In genomic region chr22:19478466-19479357, GRCh38 we compare ENCODE assay signal across 8 cellular contexts. TPM values are rescaled to one million over a fixed set of nuclear protein-coding genes. Genes with fewer than 3 reads are reported as not detected.
DNase-seq lines count a peak whose midpoint lies in the region; ATAC-seq and TF ChIP-seq lines count a peak whose summit lies in the region.

Gene UFD1 (minus strand): TSS chr22:19479193. CDS start chr22:19479085, 108 bp downstream.

- peak within 1 kb of the TSS; percentile 82 for H3K4me3 ChIP-seq in parathyroid adenoma (ENCODE audit: low read depth, low read length)
- H3K4me3 ChIP-seq in transverse colon: peak within 1 kb of the TSS; percentile 67 to 87 (median 73)

- intact Hi-C loops in Right ventricle myocardium inferior (cut with DNase I) (loop anchor here (2.0 to 5.0 kb wide), 3 partner anchors 46 to 356 kb away; partner anchors contain the start of genes CLTCL1, DGCR2 and MRPL40), transverse colon (cut with DNase I; ENCODE audit: low total_unique reads) (no loop called here)

- peaks cover 6% of the 10 kb centered on the region for H3K79me2 ChIP-seq in parathyroid adenoma

- DNase-seq in GF-D8 (lab: John Stamatoyannopoulos, UW) (peak; percentile 56), Kasumi-1 (lab: John Stamatoyannopoulos, UW) (peak; percentile 81 to 86), SW480 (ENCODE audit: low spot score) (peak; percentile 76), Right ventricle myocardium inferior (ENCODE audit: missing footprints) (peak; percentile 93), transverse colon (peak; percentile 86)
- peak; percentile 86 for DNase-seq in activated naive CD8-positive, alpha-beta T cell treated with anti-CD3 and anti-CD28 coated beads, Interleukin-2, amount 10 ng/mL, durations not matched to agents 7 days and 5 days

- H3K36me3 ChIP-seq in parathyroid adenoma (ENCODE audit: control insufficient read depth, insufficient read depth, low read length) (no peaks in the 10 kb centered on the region), transverse colon (no peaks in the 10 kb centered on the region)

- H3K4me2 ChIP-seq in parathyroid adenoma (ENCODE audit: low read length): peak within 1 kb of the TSS; percentile 100

- TF ChIP-seq CTCF in parathyroid adenoma (IDR thresholded peaks at IDR 0.05): no peak
- TF ChIP-seq CTCF in transverse colon (IDR thresholded peaks at IDR 0.05): no peak

- TF ChIP-seq EP300 in transverse colon (IDR thresholded peaks at IDR 0.05; ENCODE audit: low read depth): no peak

- H3K4me1 ChIP-seq in parathyroid adenoma (peaks cover 4% of the 10 kb centered on the region), transverse colon (peaks cover 16 to 22% (median 21%) of the 10 kb centered on the region in 4 donors)

- POLR2A ChIA-PET in activated naive CD8-positive, alpha-beta T cell treated with anti-CD3 and anti-CD28 coated beads, Interleukin-2, amount 10 ng/mL, durations not matched to agents 7 days and 5 days (lab: Charles Lee): interaction anchor here (0.6 to 2.3 kb wide), 16 partner anchors 27 to 1874 kb away, joined by 3 to 16 read pairs (median 4); partner anchors contain the start of genes C22orf39, ESS2, HIRA and MRPL40

- H3K27me3 ChIP-seq in parathyroid adenoma (ENCODE audit: control insufficient read depth, insufficient read depth, low read length) (no peaks in the 10 kb centered on the region), transverse colon (no peaks in the 10 kb centered on the region)

- peak within 1 kb of the TSS; percentile 97 for H3K27ac Mint-ChIP-seq in activated naive CD8-positive, alpha-beta T cell treated with anti-CD3 and anti-CD28 coated beads, Interleukin-2, amount 10 ng/mL, durations not matched to agents 7 days and 5 days

- WGBS in transverse colon (ENCODE audit: low coverage in 1 of 2), 2 donors: 0 to 1% methylated on average over 5 to 35 of the region's 66 CpGs

- H3K36me3 Mint-ChIP-seq in activated naive CD8-positive, alpha-beta T cell treated with anti-CD3 and anti-CD28 coated beads, Interleukin-2, amount 10 ng/mL, durations not matched to agents 7 days and 5 days: peaks cover 7% of the 10 kb centered on the region

- peak within 1 kb of the TSS; percentile 37 for H3K9ac ChIP-seq in parathyroid adenoma

- H3K4me1 Mint-ChIP-seq in activated naive CD8-positive, alpha-beta T cell treated with anti-CD3 and anti-CD28 coated beads, Interleukin-2, amount 10 ng/mL, durations not matched to agents 7 days and 5 days: peaks cover 38% of the 10 kb centered on the region

- H3K9me3 Mint-ChIP-seq in activated naive CD8-positive, alpha-beta T cell treated with anti-CD3 and anti-CD28 coated beads, Interleukin-2, amount 10 ng/mL, durations not matched to agents 7 days and 5 days: no peaks in the 10 kb centered on the region

- H3K27me3 Mint-ChIP-seq in activated naive CD8-positive, alpha-beta T cell treated with anti-CD3 and anti-CD28 coated beads, Interleukin-2, amount 10 ng/mL, durations not matched to agents 7 days and 5 days: no peaks in the 10 kb centered on the region

- ATAC-seq in GM21825 (IDR thresholded peaks at IDR 0.05; ENCODE audit: unreplicated experiment): peak; percentile 49
- ATAC-seq in activated naive CD8-positive, alpha-beta T cell treated with anti-CD3 and anti-CD28 coated beads, Interleukin-2, amount 10 ng/mL, durations not matched to agents 7 days and 5 days (ENCODE audit: low read depth): peak; percentile 44
- ATAC-seq in Right ventricle myocardium inferior: peak; percentile 82

- TF ChIP-seq POLR2A in transverse colon (IDR thresholded peaks at IDR 0.05): peak; percentile 58

- H3K4me3 Mint-ChIP-seq in activated naive CD8-positive, alpha-beta T cell treated with anti-CD3 and anti-CD28 coated beads, Interleukin-2, amount 10 ng/mL, durations not matched to agents 7 days and 5 days: peak within 1 kb of the TSS; percentile 100

- in situ Hi-C loops in transverse colon (cut with MboI; ENCODE audit: low pct_ligation_motif_present in 1 of 4, low pct_unique_long_range_greater_than_20kb in 1 of 4, low sequenced_read_pairs in 3 of 4): no loop called here

- peak within 1 kb of the TSS; percentile 81 for H2AFZ ChIP-seq in parathyroid adenoma

- H3K9me3 ChIP-seq in parathyroid adenoma (ENCODE audit: control insufficient read depth, low read length) (no peaks in the 10 kb centered on the region), transverse colon (no peaks in the 10 kb centered on the region)

- H3K27ac ChIP-seq in parathyroid adenoma (peak within 1 kb of the TSS; percentile 97), transverse colon (peak within 1 kb of the TSS; percentile 86 to 96 (median 90))

RNA-seq across cellular contexts. Expression of gene UFD1, which starts in this region (rescaled TPM):
- total RNA-seq in activated naive CD8-positive, alpha-beta T cell treated with anti-CD3 and anti-CD28 coated beads, Interleukin-2, amount 10 ng/mL, durations not matched to agents 7 days and 5 days: 10 to 100 TPM; 58.2 to 68.7 TPM
- total RNA-seq in Right ventricle myocardium inferior: 45.8 TPM
- 10 to 100 TPM in 3 of 4 donors, 1 to 10 TPM in 1; 4.9 to 57.2 (median 36.8) TPM for total RNA-seq in transverse colon

Comparison
In these comparisons a context has a peak if more than half of its experiments do, and no peak if none do; other contexts are left out.
1. Peak in every context shown above with its lines: DNase-seq, ATAC-seq, H3K4me3 ChIP-seq and H3K27ac ChIP-seq.